18 cellular contexts compared by ENCODE assay signal in genomic region chr3:31692714-31693113, GRCh38.
DNase-seq lines count a peak whose midpoint lies in the region; ATAC-seq and TF ChIP-seq lines count a peak whose summit lies in the region.
"Had no signal": no experiment of that assay in that cellular context is flagged by ENCODE, and none has a peak within 500 bp of the region (broad histone marks: within the 10 kb centered on the region; RNA-seq: fewer than 3 reads in every experiment).

No MANE protein-coding gene starts in this region.

- no peaks in the 10 kb centered on the region for H3K36me3 ChIP-seq in mammary epithelial cell (ENCODE audit: insufficient read depth, low read length)
- no peaks in the 10 kb centered on the region for H3K36me3 ChIP-seq in neural progenitor cell
- H3K36me3 ChIP-seq: HAP-1, left lung had no signal

- H3K27me3 Mint-ChIP-seq in MCF 10A (ENCODE audit: insufficient read depth, unreplicated experiment) (no peaks in the 10 kb centered on the region), WTC11 (ENCODE audit: low read depth) (no peaks in the 10 kb centered on the region; the same call in 1 of the 2 replicates), neural progenitor cell (ENCODE audit: insufficient read depth, low read depth) (no peaks in the 10 kb centered on the region)

- no peak overlapping the region for H3K9ac ChIP-seq in mammary epithelial cell (ENCODE audit: insufficient read depth, low read length)
- no peak overlapping the region for H3K9ac ChIP-seq in neural progenitor cell

- H3K4me1 ChIP-seq in mammary epithelial cell (ENCODE audit: insufficient read depth, low read length) (no peaks in the 10 kb centered on the region), neural progenitor cell (peaks cover 8% of the 10 kb centered on the region)
- H3K4me1 ChIP-seq: HAP-1, left lung had no signal

- peak; percentile 64 for ATAC-seq in WTC11
- no peak for ATAC-seq in HG03025 (IDR thresholded peaks at IDR 0.05; ENCODE audit: low FRiP score, unreplicated experiment)
- no peak for ATAC-seq in GM18867 (IDR thresholded peaks at IDR 0.05; ENCODE audit: unreplicated experiment)
- ATAC-seq: left lung had no signal

- H3K4me1 Mint-ChIP-seq in MCF 10A (ENCODE audit: insufficient read depth, unreplicated experiment) (no peaks in the 10 kb centered on the region), WTC11 (no peaks in the 10 kb centered on the region), neural progenitor cell (peaks cover 3% of the 10 kb centered on the region)

- WGBS in mammary epithelial cell (ENCODE audit: low coverage, missing lambda C conversion rate) = 87% methylated on average over 5 of the region's 5 CpGs

- DNase-seq in MCF 10A (ENCODE audit: unreplicated experiment) (no peak), mammary epithelial cell (no peak), HEK293T (ENCODE audit: extremely low spot score) (no peak), WTC11 (ENCODE audit: low spot score) (peak; percentile 22), neural progenitor cell (ENCODE audit: low spot score) (peak; percentile 28), retina (no peak)
- DNase-seq: activated CD4-positive, alpha-beta T cell treated with anti-CD3 and anti-CD28 coated beads, Interleukin-2, amount 50 U/mL, for 4 hours; activated naive CD4-positive, alpha-beta T cell treated with anti-CD3 and anti-CD28 coated beads, Interleukin-2, amount 50 U/mL, for 16 hours; activated T-cell treated with anti-CD3 and anti-CD28 coated beads, Interleukin-2, amount 50 U/mL, for 1 hour; cortex of kidney; foreskin fibroblast; left lung; NCI-H1694; NCI-H446 treated with DMSO at 0.1 percent for 48 hours; stimulated activated CD4-positive, alpha-beta T cell treated with anti-CD3 and anti-CD28 coated beads, Interleukin-2, amount 100 ng/mL, for 48 hours had no signal

- dilution Hi-C loops in mammary epithelial cell (cut with HindIII; ENCODE audit: low sequenced_read_pairs) = no loop called here

- H3K27me3 ChIP-seq in mammary epithelial cell (ENCODE audit: insufficient read depth, low read length) = no peaks in the 10 kb centered on the region
- no peaks in the 10 kb centered on the region for H3K27me3 ChIP-seq in neural progenitor cell
- H3K27me3 ChIP-seq: left lung had no signal

- CTCF ChIA-PET in MCF 10A (lab: Yijun Ruan, JAX) (interaction anchor here (0.6 to 0.9 kb wide), 2 partner anchors 26 to 675 kb away, joined by 3 to 5 read pairs; no protein-coding TSS in a partner anchor), mammary epithelial cell (lab: Charles Lee; ENCODE audit: low non-redundant PET) (no interaction called here), HEK293T (lab: Yijun Ruan, JAX) (no interaction called here), WTC11 (lab: Charles Lee) (interaction anchor here (1.1 kb wide), 1 partner anchor 147 kb away, joined by 3 read pairs; no protein-coding TSS in a partner anchor)

- H3K36me3 Mint-ChIP-seq in MCF 10A (ENCODE audit: insufficient read depth, unreplicated experiment) (peaks cover 31% of the 10 kb centered on the region), WTC11 (peaks cover 30% of the 10 kb centered on the region), neural progenitor cell (no peaks in the 10 kb centered on the region)

- H3K27ac ChIP-seq in mammary epithelial cell (ENCODE audit: insufficient read depth, low read depth, low read length) = no peak overlapping the region
- H3K27ac ChIP-seq in neural progenitor cell = no peak overlapping the region
- H3K27ac ChIP-seq: left lung had no signal

- no peak overlapping the region for H3K4me3 Mint-ChIP-seq in MCF 10A (ENCODE audit: unreplicated experiment)
- no peak overlapping the region for H3K4me3 Mint-ChIP-seq in WTC11
- no peak overlapping the region for H3K4me3 Mint-ChIP-seq in neural progenitor cell

- H2AFZ ChIP-seq in mammary epithelial cell (ENCODE audit: low read depth, low read length) = no peak overlapping the region
- no peak overlapping the region for H2AFZ ChIP-seq in neural progenitor cell (replicated peaks)

- in situ Hi-C loops in mammary epithelial cell (cut with MboI; ENCODE audit: low sequenced_read_pairs in 2 of 2) = no loop called here

- intact Hi-C loops in MCF 10A (cut with micrococcal nuclease) (no loop called here), mammary epithelial cell (cut with micrococcal nuclease) (no loop called here)

- H3K79me2 ChIP-seq in mammary epithelial cell (ENCODE audit: insufficient read depth, low read length) (peaks cover 3% of the 10 kb centered on the region), neural progenitor cell (ENCODE audit: low read depth) (no peaks in the 10 kb centered on the region)

- H3K9me3 ChIP-seq in mammary epithelial cell (replicated peaks; ENCODE audit: insufficient read depth, low read length) (no peaks in the 10 kb centered on the region), neural progenitor cell (ENCODE audit: low read depth) (no peaks in the 10 kb centered on the region)
- H3K9me3 ChIP-seq: HAP-1, left lung had no signal

- TSS peak; percentile 10 for BruUV-seq in MCF 10A (replicated peaks; lab: Mats Ljungman, UMichigan)
- no TSS peak for BruUV-seq in mammary epithelial cell (replicated peaks; lab: Mats Ljungman, UMichigan)

- no peaks in the 10 kb centered on the region for H3F3A ChIP-seq in neural progenitor cell (ENCODE audit: low read depth)

- H4K20me1 ChIP-seq in mammary epithelial cell (ENCODE audit: insufficient read depth, low read length) (no peaks in the 10 kb centered on the region), neural progenitor cell (ENCODE audit: low read depth) (no peaks in the 10 kb centered on the region)

- H3K27ac Mint-ChIP-seq in MCF 10A (ENCODE audit: low read depth, unreplicated experiment) (no peak overlapping the region), WTC11 (no peak overlapping the region), neural progenitor cell (no peak overlapping the region)

- POLR2A ChIA-PET in MCF 10A (lab: Yijun Ruan, JAX) (interaction anchor here (0.6 to 1.7 kb wide), 2 partner anchors 12 to 45 kb away, joined by 5 to 6 read pairs; no protein-coding TSS in a partner anchor), HEK293T (lab: Yijun Ruan, JAX) (no interaction called here), WTC11 (lab: Charles Lee) (interaction anchor here (0.7 kb wide), 1 partner anchor 808 kb away, joined by 3 read pairs; no protein-coding TSS in a partner anchor)

- H3K4me2 ChIP-seq in mammary epithelial cell (ENCODE audit: insufficient read depth, low read depth, low read length) = no peak overlapping the region
- H3K4me2 ChIP-seq in neural progenitor cell = no peak overlapping the region

- H3K9me3 Mint-ChIP-seq in MCF 10A (ENCODE audit: unreplicated experiment) (peaks cover 8% of the 10 kb centered on the region), WTC11 (peaks cover 24% of the 10 kb centered on the region), neural progenitor cell (peaks cover 2% of the 10 kb centered on the region)

- H3K4me3 ChIP-seq in mammary epithelial cell (replicated peaks in 1 of 3; ENCODE audit: insufficient read depth in 1 of 3, low read depth in 2 of 3, low read length in 3 of 3) (no peak overlapping the region), neural progenitor cell (no peak overlapping the region)
- H3K4me3 ChIP-seq: HAP-1, left lung had no signal

- TF ChIP-seq CTCF in MCF 10A (IDR thresholded peaks at IDR 0.05; ENCODE audit: unreplicated experiment) (no peak), mammary epithelial cell (conservative IDR thresholded peaks at IDR 0.05 in 1 of 2, IDR thresholded peaks at IDR 0.05 in 1 of 2; ENCODE audit: extremely low read depth in 1 of 2, insufficient read depth in 1 of 2, low read depth in 1 of 2, low read length in 2 of 2) (no peak), WTC11 (IDR thresholded peaks at IDR 0.05) (no peak), neural progenitor cell (IDR thresholded peaks at IDR 0.05) (peak; percentile 30)

TF ChIP-seq in HEK293T, 16 proteins besides CTCF, POLR2A, EP300 and RAD21:
- TF ChIP-seq BHLHE40 (IDR thresholded peaks at IDR 0.05; ENCODE audit: borderline replicate concordance) (no peak), HDGF (IDR thresholded peaks at IDR 0.05; ENCODE audit: borderline replicate concordance) (no peak), CTBP1 (IDR thresholded peaks at IDR 0.05; ENCODE audit: borderline replicate concordance) (no peak), PKNOX1 (IDR thresholded peaks at IDR 0.05) (peak; percentile 15; the same call in 1 of the 2 replicates)

TF ChIP-seq in WTC11, 78 proteins besides CTCF, POLR2A, EP300 and RAD21:
- TF ChIP-seq NFATC4 (CRISPR knock-in tag; IDR thresholded peaks at IDR 0.05) (no peak), FOXP1 (CRISPR knock-in tag; IDR thresholded peaks at IDR 0.05; ENCODE audit: borderline replicate concordance) (no peak), ZSCAN18 (CRISPR knock-in tag; IDR thresholded peaks at IDR 0.05) (no peak), NR2C2 (CRISPR knock-in tag; IDR thresholded peaks at IDR 0.05) (no peak), ATF2 (CRISPR knock-in tag; IDR thresholded peaks at IDR 0.05; ENCODE audit: borderline replicate concordance, low read depth) (no peak), ESRRA (CRISPR knock-in tag; IDR thresholded peaks at IDR 0.05; ENCODE audit: borderline replicate concordance) (no peak)

Comparison
In these comparisons a context has a peak if more than half of its experiments do, and no peak if none do; other contexts are left out.
1. CTCF ChIA-PET loops: an anchor here in MCF 10A (0.6 to 0.9 kb wide) and WTC11 (1.1 kb wide); none called in mammary epithelial cell and HEK293T.
2. DNase-seq: peak in WTC11 (single experiment) and neural progenitor cell (single experiment); none in MCF 10A (single experiment), mammary epithelial cell (single experiment), HEK293T (single experiment) and retina (single experiment).